32 cellular contexts compared by ENCODE assay signal in genomic region chr1:116278541-116278866, GRCh38.
"Had no signal": no experiment of that assay in that cellular context is flagged by ENCODE, and none has a peak within 500 bp of the region (broad histone marks: within the 10 kb centered on the region; RNA-seq: fewer than 3 reads in every experiment).

No MANE protein-coding gene starts in this region.

- FAIRE-seq: islet of Langerhans, pancreas, urothelium cell line had no signal

- H3K4me1 Mint-ChIP-seq: immature natural killer cell; stimulated activated naive B cell treated with anti-CD40 and anti-IgM and Interleukin-4, amounts not matched to agents 10 μg/mL and 1 μg/mL and 100 μg/mL, for 72 hours had no signal

- H3K36me3 ChIP-seq: left lung, lower lobe of right lung, pancreas, prostate gland, stomach, thoracic aorta, tibial artery, upper lobe of right lung had no signal

- H3K27ac Mint-ChIP-seq: immature natural killer cell; naive thymus-derived CD8-positive, alpha-beta T cell; stimulated activated naive B cell treated with anti-CD40 and anti-IgM and Interleukin-4, amounts not matched to agents 10 μg/mL and 1 μg/mL and 100 μg/mL, for 72 hours had no signal

- H3K27ac ChIP-seq: left lung, lower lobe of right lung, pancreas, prostate gland, skin epidermis, stomach, thoracic aorta, tibial artery, upper lobe of right lung had no signal

- ATAC-seq: left cardiac atrium; left lung; lower lobe of right lung; naive thymus-derived CD8-positive, alpha-beta T cell; pancreas; right cardiac atrium; sciatic nerve; stimulated activated naive B cell treated with anti-CD40 and anti-IgM and Interleukin-4, amounts not matched to agents 10 μg/mL and 1 μg/mL and 100 μg/mL, for 72 hours; upper lobe of right lung had no signal

- H3K4me3 ChIP-seq: left lung, lower lobe of right lung, pancreas, prostate gland, skin epidermis, stomach, thoracic aorta, tibial artery, upper lobe of right lung had no signal

- H3K4me3 Mint-ChIP-seq: immature natural killer cell; naive thymus-derived CD8-positive, alpha-beta T cell; nephron; neural crest cell; stimulated activated naive B cell treated with anti-CD40 and anti-IgM and Interleukin-4, amounts not matched to agents 10 μg/mL and 1 μg/mL and 100 μg/mL, for 72 hours had no signal

- H3K4me1 ChIP-seq: left lung, lower lobe of right lung, pancreas, prostate gland, stomach, tibial artery, upper lobe of right lung had no signal

- DNase-seq: hypothalamus; immature natural killer cell; kidney glomerular epithelial cell; left cardiac atrium; left lung; lower lobe of right lung; mammary epithelial cell; mesenchymal stem cell; naive thymus-derived CD8-positive, alpha-beta T cell; nucleus accumbens; pancreas; posterior cingulate gyrus; retina; right cardiac atrium; stimulated activated CD4-positive, alpha-beta T cell treated with anti-CD3 and anti-CD28 coated beads, Interleukin-12 subunit alpha, Interleukin-12 subunit beta, amount 100 ng/mL, for 4 hours; stimulated activated CD4-positive, alpha-beta T cell treated with anti-CD3 and anti-CD28 coated beads, Interleukin-15, amount 100 ng/mL, for 24 hours; stimulated activated CD4-positive, alpha-beta T cell treated with anti-CD3 and anti-CD28 coated beads, Interleukin-2, amount 100 ng/mL, for 24 hours; stimulated activated CD4-positive, alpha-beta T cell treated with anti-CD3 and anti-CD28 coated beads, Interleukin-4, amount 100 ng/mL, for 1 hour; stimulated activated naive B cell treated with anti-CD40 and anti-IgM and Interleukin-4, amounts not matched to agents 10 μg/mL and 1 μg/mL and 100 μg/mL, for 72 hours; stimulated activated naive CD8-positive, alpha-beta T cell treated with anti-CD3 and anti-CD28 coated beads, Interleukin-15, Interleukin-2, amounts not matched to agents 100 U/mL and 50 U/mL, for 24 hours; stomach; tibial artery; trophoblast cell; upper lobe of right lung had no signal

- H3K9me3 ChIP-seq: left lung, lower lobe of right lung, pancreas, prostate gland, stomach, thoracic aorta, tibial artery, upper lobe of right lung had no signal

- H3K9me3 Mint-ChIP-seq: nephron had no signal

- H3K27me3 ChIP-seq: pancreas, tibial artery had no signal
